8 cellular contexts compared by ENCODE assay signal in the genomic region with DNA sequence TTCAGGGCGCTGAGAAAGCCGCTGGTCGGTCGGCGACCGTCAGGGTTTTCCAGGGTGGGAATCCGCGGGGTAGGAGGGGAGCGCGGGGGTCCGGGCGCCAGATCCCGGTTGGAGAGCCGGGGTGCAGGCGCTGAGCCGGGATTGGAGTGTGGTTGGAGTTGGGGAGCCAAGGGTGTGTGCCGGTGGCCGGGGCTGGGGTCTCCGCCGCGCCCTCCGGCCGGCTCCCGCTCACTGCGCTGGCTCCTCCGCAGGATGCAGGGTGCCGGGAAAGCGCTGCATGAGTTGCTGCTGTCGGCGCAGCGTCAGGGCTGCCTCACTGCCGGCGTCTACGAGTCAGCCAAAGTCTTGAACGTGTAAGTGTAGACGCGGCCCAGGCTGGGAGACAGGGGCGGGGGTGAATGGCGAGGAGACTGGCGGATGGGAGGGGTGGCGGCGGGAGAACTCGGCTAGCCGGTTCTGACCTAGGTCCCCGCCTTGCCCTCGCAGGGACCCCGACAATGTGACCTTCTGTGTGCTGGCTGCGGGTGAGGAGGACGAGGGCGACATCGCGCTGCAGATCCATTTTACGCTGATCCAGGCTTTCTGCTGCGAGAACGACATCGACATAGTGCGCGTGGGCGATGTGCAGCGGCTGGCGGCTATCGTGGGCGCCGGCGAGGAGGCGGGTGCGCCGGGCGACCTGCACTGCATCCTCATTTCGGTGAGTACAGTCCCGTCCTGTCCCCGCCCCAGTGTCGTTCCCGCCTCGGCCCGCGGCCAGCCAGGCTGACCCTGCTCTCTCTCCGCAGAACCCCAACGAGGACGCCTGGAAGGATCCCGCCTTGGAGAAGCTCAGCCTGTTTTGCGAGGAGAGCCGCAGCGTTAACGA.
DNase-seq lines count a peak whose midpoint lies in the region; ATAC-seq and TF ChIP-seq lines count a peak whose summit lies in the region.

No MANE protein-coding gene starts in this region.

- peak overlapping the region; percentile 86 for H3K27ac Mint-ChIP-seq in activated naive CD4-positive, alpha-beta T cell treated with anti-CD3 and anti-CD28 coated beads, Interleukin-2, amount 50 U/mL, for 24 hours

- POLR2A ChIA-PET in RWPE1 (lab: Yijun Ruan, JAX; ENCODE audit: low non-redundant PET): interaction anchor here (0.6 to 1.0 kb wide), 3 partner anchors 26 to 275 kb away, joined by 3 to 5 read pairs (median 3); no protein-coding TSS in a partner anchor

- H3K4me3 Mint-ChIP-seq in activated naive CD4-positive, alpha-beta T cell treated with anti-CD3 and anti-CD28 coated beads, Interleukin-2, amount 50 U/mL, for 24 hours: peak overlapping the region; percentile 94

- H3K4me3 ChIP-seq in neutrophil (ENCODE audit: low read depth in 1 of 2, low read length in 1 of 2) (peak overlapping the region; percentile 89 to 90), tibial artery (peak overlapping the region; percentile 80 to 88)

- H3K27ac ChIP-seq in RWPE1: peak overlapping the region; percentile 50
- peak overlapping the region; percentile 88 for H3K27ac ChIP-seq in neutrophil
- peak overlapping the region; percentile 95 to 96 for H3K27ac ChIP-seq in tibial artery

- peaks cover 1% of the 10 kb centered on the region for H3K27me3 Mint-ChIP-seq in activated naive CD4-positive, alpha-beta T cell treated with anti-CD3 and anti-CD28 coated beads, Interleukin-2, amount 50 U/mL, for 24 hours

- H3K36me3 ChIP-seq in neutrophil: no peaks in the 10 kb centered on the region
- H3K36me3 ChIP-seq in tibial artery: no peaks in the 10 kb centered on the region

- H3K9me3 ChIP-seq in neutrophil (no peaks in the 10 kb centered on the region), tibial artery (no peaks in the 10 kb centered on the region)

- H3K4me1 Mint-ChIP-seq in activated naive CD4-positive, alpha-beta T cell treated with anti-CD3 and anti-CD28 coated beads, Interleukin-2, amount 50 U/mL, for 24 hours: peaks cover 30% of the 10 kb centered on the region

- H3K27me3 ChIP-seq in neutrophil: no peaks in the 10 kb centered on the region
- H3K27me3 ChIP-seq in tibial artery: no peaks in the 10 kb centered on the region

- no peak for ATAC-seq in HG03039 (IDR thresholded peaks at IDR 0.05; ENCODE audit: unreplicated experiment)

- no peak for TF ChIP-seq CTCF in RWPE1 (conservative IDR thresholded peaks at IDR 0.05; ENCODE audit: low read depth)
- no peak for TF ChIP-seq CTCF in neutrophil (IDR thresholded peaks at IDR 0.05)
- TF ChIP-seq CTCF in tibial artery (IDR thresholded peaks at IDR 0.05): no peak

- H3K9me3 Mint-ChIP-seq in activated naive CD4-positive, alpha-beta T cell treated with anti-CD3 and anti-CD28 coated beads, Interleukin-2, amount 50 U/mL, for 24 hours: no peaks in the 10 kb centered on the region

- DNase-seq in NCI-H2227 (lab: John Stamatoyannopoulos, UW; ENCODE audit: unreplicated experiment): peak; percentile 33
- no peak for DNase-seq in NCI-H2227 treated with DMSO at 0.1 percent for 48 hours (lab: John Stamatoyannopoulos, UW)
- peak; percentile 59 for DNase-seq in RWPE1 (ENCODE audit: low spot score)
- DNase-seq in head of caudate nucleus: peak; percentile 50 to 90 (median 71)
- DNase-seq in tibial artery: peak; percentile 61 to 86

- intact Hi-C loops in head of caudate nucleus (cut with DNase I) (loop anchor here (5.0 to 10.0 kb wide), 3 partner anchors 57 to 379 kb away; no protein-coding TSS in a partner anchor), tibial artery (cut with DNase I; ENCODE audit: low total_unique reads) (loop anchor here (5.0 to 10.0 kb wide), 3 partner anchors 77 to 1819 kb away; partner anchors contain the start of gene NFIL3)

- H3K36me3 Mint-ChIP-seq in activated naive CD4-positive, alpha-beta T cell treated with anti-CD3 and anti-CD28 coated beads, Interleukin-2, amount 50 U/mL, for 24 hours: no peaks in the 10 kb centered on the region

- H3K4me1 ChIP-seq in neutrophil (ENCODE audit: control insufficient read depth in 1 of 2, insufficient read depth in 1 of 2, low read depth in 1 of 2, low read length in 1 of 2): peaks cover 40 to 52% of the 10 kb centered on the region in 2 experiments
- peaks cover 0 to 32% (median 26%) of the 10 kb centered on the region in 4 donors for H3K4me1 ChIP-seq in tibial artery

- CTCF ChIA-PET in RWPE1 (lab: Yijun Ruan, JAX): interaction anchor here (0.6 to 2.9 kb wide), 6 partner anchors 12 to 577 kb away, joined by 3 to 22 read pairs (median 3); no protein-coding TSS in a partner anchor
